In genomic region chr2:222024934-222025890, GRCh38 we compare ENCODE assay signal across 8 cellular contexts.
DNase-seq lines count a peak whose midpoint lies in the region; ATAC-seq, FAIRE-seq and TF ChIP-seq lines count a peak whose summit lies in the region.

No MANE protein-coding gene starts in this region.

- TF ChIP-seq CTCF in Peyer's patch (IDR thresholded peaks at IDR 0.05) (peak in 4 of 6 experiments; percentile 24 to 30 (median 26)), esophagus squamous epithelium (IDR thresholded peaks at IDR 0.05) (peak in 5 of 6 experiments; percentile 11 to 59 (median 36)), pancreas (IDR thresholded peaks at IDR 0.05) (peak in 3 of 4 donors; percentile 22 to 31 (median 23))

- FAIRE-seq in pancreas (lab: Jason Lieb, UNC) = no peak

- no peak overlapping the region for H3K4me3 ChIP-seq in Peyer's patch
- no peak overlapping the region for H3K4me3 ChIP-seq in esophagus squamous epithelium
- H3K4me3 ChIP-seq in pancreas = no peak overlapping the region

- H3K4me1 ChIP-seq in Peyer's patch (no peaks in the 10 kb centered on the region), esophagus squamous epithelium (no peaks in the 10 kb centered on the region), pancreas (no peaks in the 10 kb centered on the region)

- H3K27me3 ChIP-seq in Peyer's patch = no peaks in the 10 kb centered on the region
- peaks cover 0 to 15% (median 0%) of the 10 kb centered on the region in 4 donors for H3K27me3 ChIP-seq in esophagus squamous epithelium
- peaks cover 0 to 8% (median 0%) of the 10 kb centered on the region in 4 donors for H3K27me3 ChIP-seq in pancreas

- H3K9me3 ChIP-seq in Peyer's patch (no peaks in the 10 kb centered on the region), esophagus squamous epithelium (no peaks in the 10 kb centered on the region), pancreas (no peaks in the 10 kb centered on the region)

- WGBS in esophagus squamous epithelium, 2 donors = 32 to 40% methylated on average over 8 of the region's 8 CpGs
- WGBS in pancreas, 2 donors = 26 to 30% methylated on average over 8 of the region's 8 CpGs

- H3K27ac ChIP-seq in Peyer's patch = no peak overlapping the region
- no peak overlapping the region for H3K27ac ChIP-seq in esophagus squamous epithelium
- H3K27ac ChIP-seq in pancreas = no peak overlapping the region

- intact Hi-C loops in esophagus squamous epithelium (cut with DNase I) = no loop called here
- intact Hi-C loops in pancreas (cut with DNase I) = no loop called here
- intact Hi-C loops in posterior vena cava (cut with DNase I) = loop anchor here in 1 of 2 donors (5.0 kb wide), 1 partner anchor 177 kb away; no protein-coding TSS in a partner anchor

- TF ChIP-seq POLR2A in Peyer's patch (IDR thresholded peaks at IDR 0.05) = no peak
- no peak for TF ChIP-seq POLR2A in esophagus squamous epithelium (IDR thresholded peaks at IDR 0.05)

- ATAC-seq in pancreas (peak in 3 of 4 donors; percentile 40 to 61 (median 58)), GM18868 (IDR thresholded peaks at IDR 0.05; ENCODE audit: unreplicated experiment) (no peak)

- peak; percentile 52 for DNase-seq in EH (ENCODE audit: low read depth)
- peak; percentile 8 for DNase-seq in HuH-7.5 (ENCODE audit: low spot score)
- no peak for DNase-seq in Peyer's patch
- no peak for DNase-seq in esophagus squamous epithelium (lab: John Stamatoyannopoulos, UW)
- no peak for DNase-seq in pancreas
- DNase-seq in posterior vena cava (ENCODE audit: low spot score) = no peak
- DNase-seq in stimulated activated CD4-positive, alpha-beta T cell treated with anti-CD3 and anti-CD28 coated beads, Interleukin-2, amount 100 ng/mL, for 48 hours = no peak

- no peaks in the 10 kb centered on the region for H3K36me3 ChIP-seq in Peyer's patch
- no peaks in the 10 kb centered on the region for H3K36me3 ChIP-seq in esophagus squamous epithelium
- H3K36me3 ChIP-seq in pancreas = no peaks in the 10 kb centered on the region

Comparison
In these comparisons a context has a peak if more than half of its experiments do, and no peak if none do; other contexts are left out.
1. DNase-seq: peak in EH (single experiment) and HuH-7.5 (single experiment); none in Peyer's patch (0 of 3), esophagus squamous epithelium (single experiment), pancreas (0 of 6), posterior vena cava (single experiment) and stimulated activated CD4-positive, alpha-beta T cell treated with anti-CD3 and anti-CD28 coated beads, Interleukin-2, amount 100 ng/mL, for 48 hours (0 of 2).
2. Peak in every context shown above with its lines, with median percentiles within 50 percentile points of each other: CTCF ChIP-seq.